In the genomic region with DNA sequence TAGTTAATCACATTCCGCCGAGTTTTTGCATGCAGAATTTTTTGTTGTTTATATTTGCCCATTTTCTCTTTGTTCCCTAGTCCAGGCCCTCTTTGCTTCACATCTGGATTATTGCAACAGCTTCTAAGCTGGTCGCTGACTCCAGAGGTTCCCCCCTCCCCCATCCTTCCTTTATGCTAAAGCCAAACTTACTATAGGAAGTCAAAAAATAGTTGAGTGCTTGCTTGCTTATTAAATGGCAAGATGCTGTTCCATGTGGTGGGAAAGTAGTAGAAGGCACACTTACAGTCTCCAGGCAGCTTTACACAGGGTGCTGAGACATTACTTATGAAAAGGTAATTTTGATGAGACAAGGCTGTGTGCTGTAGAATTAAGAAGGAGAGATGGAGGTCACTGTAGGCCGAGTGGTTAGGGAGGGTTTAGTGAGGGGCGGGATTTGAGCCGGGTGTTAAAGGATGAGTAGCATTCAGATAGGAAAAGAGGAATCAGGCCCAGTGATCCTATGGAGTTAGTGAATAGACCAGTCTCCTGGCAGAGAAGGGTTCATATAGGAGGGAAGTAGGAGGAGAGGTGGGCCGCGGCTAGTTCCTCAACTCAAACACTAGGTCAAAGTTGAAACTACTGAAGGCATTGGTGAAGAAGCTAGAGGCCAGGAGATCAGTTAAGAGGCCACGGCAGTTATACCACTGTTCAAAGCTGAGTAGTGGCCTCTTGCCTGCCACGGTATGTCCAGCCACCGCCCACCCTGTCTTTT, we compare ENCODE assay signal across 8 cellular contexts. TPM values are rescaled to one million over a fixed set of nuclear protein-coding genes. Genes with fewer than 3 reads are reported as not detected.
A peak's percentile ranks its signal among the peaks of the same experiment; 100 is the strongest.
DNase-seq lines count a peak whose midpoint lies in the region; ATAC-seq, FAIRE-seq and TF ChIP-seq lines count a peak whose summit lies in the region.

No MANE protein-coding gene starts in this region.

- no peak overlapping the region for H2BK15ac ChIP-seq in H1 (ENCODE audit: low read length)

- H3K56ac ChIP-seq in H1 (replicated peaks; ENCODE audit: insufficient read length, low read depth, low read length), result no peak overlapping the region

- H3K9me2 ChIP-seq in PC-9 (ENCODE audit: insufficient read depth), result no peaks in the 10 kb centered on the region

- peak overlapping the region; percentile 6 for H3K4ac ChIP-seq in H1 (replicated peaks; ENCODE audit: insufficient read length, low read depth, low read length)

- TF ChIP-seq RAD21 in H1 (IDR thresholded peaks at IDR 0.05 in 1 of 2, conservative IDR thresholded peaks at IDR 0.05 in 1 of 2; ENCODE audit: low read depth in 2 of 2, low read length in 2 of 2), result no peak

- no peak overlapping the region for H3K27ac ChIP-seq in PC-9
- H3K27ac ChIP-seq in H1 (ENCODE audit: low read depth, low read length), result no peak overlapping the region
- H3K27ac ChIP-seq in neural progenitor cell, result no peak overlapping the region

- H3K27ac Mint-ChIP-seq in neural progenitor cell, result peak overlapping the region; percentile 10

- FAIRE-seq in H1 (lab: Jason Lieb, UNC), result no peak

- peak overlapping the region; percentile 33 for H3K18ac ChIP-seq in H1 (ENCODE audit: extremely low read depth, low read length)

- no peak for TF ChIP-seq EP300 in H1 (IDR thresholded peaks at IDR 0.05; ENCODE audit: borderline replicate concordance in 1 of 2, low read depth in 2 of 2, low read length in 2 of 2)

- H2AK5ac ChIP-seq in H1 (ENCODE audit: low read depth, low read length), result no peak overlapping the region

- no peak overlapping the region for H2BK20ac ChIP-seq in H1 (ENCODE audit: low read length)

- H3K9me3 Mint-ChIP-seq in neural progenitor cell, result no peaks in the 10 kb centered on the region

- DNase-seq in GM06990 (ENCODE audit: extremely low read depth, insufficient read length) (no peak), PC-9 (no peak), H1 (ENCODE audit: low read depth in 1 of 2, low spot score in 2 of 2) (no peak), neural progenitor cell (ENCODE audit: low spot score) (peak; percentile 44), DMS 273 treated with DMSO at 0.1 percent for 48 hours (lab: John Stamatoyannopoulos, UW) (no peak), HuH-7.5 (ENCODE audit: low spot score) (no peak)

- peaks cover 4% of the 10 kb centered on the region for H3K36me3 Mint-ChIP-seq in neural progenitor cell

- H3F3A ChIP-seq in PC-9 (ENCODE audit: insufficient read depth, low read depth) (peaks cover 5% of the 10 kb centered on the region; the same call in 1 of the 2 replicates), neural progenitor cell (ENCODE audit: low read depth) (peaks cover 31% of the 10 kb centered on the region)

- H3K36me3 ChIP-seq in GM06990 (ENCODE audit: control insufficient read depth, insufficient read depth, low read length), result peaks cover 2% of the 10 kb centered on the region
- H3K36me3 ChIP-seq in PC-9 (ENCODE audit: low read depth), result no peaks in the 10 kb centered on the region
- peaks cover 0 to 16% (median 1%) of the 10 kb centered on the region in 4 experiments; a peak in 1 of 8 replicates for H3K36me3 ChIP-seq in H1 (ENCODE audit: control insufficient read depth in 2 of 4, insufficient read depth in 4 of 4, low read length in 3 of 4)
- H3K36me3 ChIP-seq in neural progenitor cell, result no peaks in the 10 kb centered on the region

- H3K4me3 Mint-ChIP-seq in neural progenitor cell, result peak overlapping the region; percentile 89

- H3K79me2 ChIP-seq in PC-9 (ENCODE audit: low read depth), result peaks cover 30% of the 10 kb centered on the region
- H3K79me2 ChIP-seq in H1 (ENCODE audit: control insufficient read depth in 1 of 2, insufficient read depth in 2 of 2, low read length in 2 of 2), result peaks cover 6 to 48% of the 10 kb centered on the region in 2 experiments
- peaks cover 60% of the 10 kb centered on the region for H3K79me2 ChIP-seq in neural progenitor cell (ENCODE audit: low read depth)

- no peak overlapping the region for H4K91ac ChIP-seq in H1 (replicated peaks; ENCODE audit: insufficient read length, low read length)

- CTCF ChIA-PET in PC-9 (lab: Charles Lee) (interaction anchor here (0.5 kb wide), 1 partner anchor 677 kb away, joined by 5 read pairs; no protein-coding TSS in a partner anchor), H1 (lab: Charles Lee; ENCODE audit: partially characterized antibody) (interaction anchor here (1.1 to 1.2 kb wide), 2 partner anchors 26 to 69 kb away, joined by 3 to 4 read pairs; no protein-coding TSS in a partner anchor)

- no peak overlapping the region for H2BK120ac ChIP-seq in H1 (replicated peaks; ENCODE audit: low read depth, low read length)

- H4K5ac ChIP-seq in H1 (ENCODE audit: insufficient read length, low read depth, low read length), result no peak overlapping the region

- H3K9ac ChIP-seq in H1 (replicated peaks in 1 of 4; ENCODE audit: extremely low read depth in 1 of 4, low read depth in 3 of 4, low read length in 3 of 4) (peak overlapping the region in 1 of 4 experiments; percentile 35; a peak in 1 of 7 replicates), neural progenitor cell (no peak overlapping the region)

- H4K20me1 ChIP-seq in PC-9 (ENCODE audit: insufficient read depth) (peaks cover 9% of the 10 kb centered on the region), H1 (replicated peaks in 1 of 2; ENCODE audit: control insufficient read depth in 1 of 2, insufficient read depth in 2 of 2, low read length in 2 of 2) (peaks cover 0 to 7% of the 10 kb centered on the region in 2 experiments), neural progenitor cell (ENCODE audit: low read depth) (peaks cover 40% of the 10 kb centered on the region)

- H2BK5ac ChIP-seq in H1 (ENCODE audit: low read depth, low read length), result no peak overlapping the region

- 50% methylated on average over 11 of the region's 11 CpGs; no CpG with 5 or more reads in 1 of the 2 experiments for WGBS in H1 (ENCODE audit: extremely low coverage in 1 of 2, insufficient coverage in 1 of 2, insufficient read length in 1 of 2, insufficient replicate concordance in 2 of 2, low coverage in 1 of 2, low lambda C conversion rate in 2 of 2, missing lambda C conversion rate in 1 of 2), 2 experiments

- TSS peak; percentile 25 for BruUV-seq in PC-9 (replicated peaks; lab: Mats Ljungman, UMichigan)

- H3K23me2 ChIP-seq in H1 (ENCODE audit: low read depth, low read length), result peaks cover 4% of the 10 kb centered on the region; the same call in 1 of the 2 replicates

- H3K4me1 ChIP-seq in PC-9 (replicated peaks; ENCODE audit: insufficient read depth) (peaks cover 15% of the 10 kb centered on the region), H1 (replicated peaks in 1 of 4; ENCODE audit: control insufficient read depth in 3 of 4, insufficient read depth in 4 of 4, low read length in 3 of 4) (peaks cover 5 to 17% (median 7%) of the 10 kb centered on the region in 4 experiments; a peak in 6 of 7 replicates), neural progenitor cell (peaks cover 14% of the 10 kb centered on the region)

- H3K9me3 ChIP-seq in PC-9 (ENCODE audit: insufficient read depth, low read depth) (no peaks in the 10 kb centered on the region), H1 (ENCODE audit: insufficient read depth in 2 of 2, low read depth in 1 of 2, low read length in 1 of 2) (no peaks in the 10 kb centered on the region), neural progenitor cell (ENCODE audit: low read depth) (no peaks in the 10 kb centered on the region)

- H2AFZ ChIP-seq in PC-9 (no peak overlapping the region), H1 (ENCODE audit: low read length) (no peak overlapping the region), neural progenitor cell (replicated peaks) (no peak overlapping the region)

- TF ChIP-seq CTCF in GM06990 (IDR thresholded peaks at IDR 0.05; ENCODE audit: insufficient read depth, low read length, poor library complexity, severe bottlenecking), result no peak
- TF ChIP-seq CTCF in PC-9 (conservative IDR thresholded peaks at IDR 0.05), result no peak
- no peak for TF ChIP-seq CTCF in H1 (IDR thresholded peaks at IDR 0.05; ENCODE audit: control extremely low read depth in 1 of 3, insufficient read depth in 1 of 3, low read depth in 1 of 3, low read length in 3 of 3)
- TF ChIP-seq CTCF in neural progenitor cell (IDR thresholded peaks at IDR 0.05), result no peak

- H4K8ac ChIP-seq in H1 (ENCODE audit: extremely low read depth, insufficient read depth, low read length), result no peak overlapping the region

- intact Hi-C loops in PC-9 (cut with micrococcal nuclease; ENCODE audit: unreplicated experiment), result loop anchor here (2.0 kb wide), 1 partner anchor 53 kb away; a partner anchor contains a TSS

- no peak for ATAC-seq in HG02623 (IDR thresholded peaks at IDR 0.05; ENCODE audit: unreplicated experiment)
- no peak for ATAC-seq in HG02759 (IDR thresholded peaks at IDR 0.05; ENCODE audit: unreplicated experiment)

- peak overlapping the region; percentile 78 for H3K4me3 ChIP-seq in GM06990 (replicated peaks; ENCODE audit: low read depth, low read length)
- peak overlapping the region; percentile 75; the same call in 1 of the 2 replicates for H3K4me3 ChIP-seq in PC-9
- peak overlapping the region; percentile 48 to 85 (median 74); a peak in 7 of 8 replicates for H3K4me3 ChIP-seq in H1 (ENCODE audit: extremely low read depth in 1 of 4, insufficient read depth in 2 of 4, low read depth in 3 of 4, low read length in 4 of 4)
- peak overlapping the region; percentile 97 for H3K4me3 ChIP-seq in neural progenitor cell

- no peak overlapping the region for H3K23ac ChIP-seq in H1 (ENCODE audit: insufficient read length)

- no peak for TF ChIP-seq POLR2A in H1 (IDR thresholded peaks at IDR 0.05; ENCODE audit: control extremely low read depth in 1 of 2, low read depth in 2 of 2, low read length in 2 of 2)

- peaks cover 12% of the 10 kb centered on the region for H3K79me1 ChIP-seq in H1 (ENCODE audit: low read depth, low read length)

- H3K27me3 ChIP-seq in GM06990 (replicated peaks; ENCODE audit: control insufficient read depth, insufficient read depth, low read length) (peaks cover 2% of the 10 kb centered on the region; the same call in 1 of the 2 replicates), PC-9 (ENCODE audit: insufficient read depth, low read depth) (no peaks in the 10 kb centered on the region), H1 (replicated peaks in 1 of 4; ENCODE audit: control insufficient read depth in 3 of 4, extremely low read depth in 1 of 4, insufficient read depth in 3 of 4, low read length in 3 of 4) (no peaks in the 10 kb centered on the region; a peak in 2 of 7 replicates), neural progenitor cell (peaks cover 15% of the 10 kb centered on the region)

- POLR2A ChIA-PET in PC-9 (lab: Charles Lee; ENCODE audit: unreplicated experiment) (interaction anchor here (0.6 kb wide), 1 partner anchor 512 kb away, joined by 4 read pairs; no protein-coding TSS in a partner anchor), H1 (lab: Charles Lee; ENCODE audit: partially characterized antibody) (interaction anchor here (1.1 to 1.2 kb wide), 2 partner anchors 16 to 25 kb away, joined by 3 read pairs; no protein-coding TSS in a partner anchor)

- H2BK12ac ChIP-seq in H1 (ENCODE audit: low read depth, low read length), result no peak overlapping the region

- H3K4me1 Mint-ChIP-seq in neural progenitor cell, result peaks cover 28% of the 10 kb centered on the region

- peaks cover 12% of the 10 kb centered on the region for H3K27me3 Mint-ChIP-seq in neural progenitor cell (ENCODE audit: insufficient read depth, low read depth)

- H3K4me2 ChIP-seq in PC-9 (peak overlapping the region; percentile 93), H1 (ENCODE audit: insufficient read depth in 1 of 2, low read depth in 2 of 2, low read length in 2 of 2) (peak overlapping the region; percentile 85 to 92), neural progenitor cell (peak overlapping the region; percentile 84)

- H3K14ac ChIP-seq in H1 (ENCODE audit: insufficient read length), result no peak overlapping the region

RNA-seq across cellular contexts. Expression of a gene that starts 1.4 kb away (rescaled TPM):
- total RNA-seq in PC-9 (2021), result 8.2 and 9.0 TPM in 2 replicates
- total RNA-seq in H1 (2021; fragmentation: NEBNext Ultra II Directional; extraction: Animal tissue kit (Norgen Biotek cat#: 25700)), result 15.9 and 16.9 TPM in 2 replicates
- 5.5 and 8.2 TPM in 2 replicates for polyA plus RNA-seq in H1 (2011; rRNA removed)
- polyA plus RNA-seq in H1 (2011; cell fraction: cytosol; rRNA removed), result 8.3 TPM
- polyA plus RNA-seq in H1 (2011; cell fraction: nucleus; rRNA removed), result 5.7 TPM
- 6.0 to 9.3 TPM (median 7.7 TPM) in 4 replicates for polyA plus RNA-seq in H1 (2012, experiment 1 of 2)
- polyA plus RNA-seq in H1 (2012, experiment 2 of 2), result 0.72 TPM
- polyA plus RNA-seq in H1 (2013, experiment 1 of 2), result 7.2 TPM
- polyA plus RNA-seq in H1 (2013, experiment 2 of 2), result 7.2 TPM
- polyA minus RNA-seq in H1 (2011; rRNA and poly(A)+ RNA removed), result 25.7 and 26.0 TPM in 2 replicates
- 12.2 TPM for polyA minus RNA-seq in H1 (2011; cell fraction: cytosol; rRNA and poly(A)+ RNA removed)
- 13.6 TPM for polyA minus RNA-seq in H1 (2011; cell fraction: nucleus; rRNA and poly(A)+ RNA removed)
- 17.4 and 21.9 TPM in 2 replicates for total RNA-seq in neural progenitor cell (ENCODE audit: low replicate concordance)

RNA-seq across cellular contexts. Expression of a gene that starts 52.7 kb away (rescaled TPM):
- total RNA-seq in PC-9 (2021), result 23.3 and 25.8 TPM in 2 replicates
- 22.9 and 23.5 TPM in 2 replicates for total RNA-seq in H1 (2021; fragmentation: NEBNext Ultra II Directional; extraction: Animal tissue kit (Norgen Biotek cat#: 25700))
- polyA plus RNA-seq in H1 (2011; rRNA removed), result 20.0 and 33.6 TPM in 2 replicates
- 22.3 TPM for polyA plus RNA-seq in H1 (2011; cell fraction: cytosol; rRNA removed)
- 60.4 TPM for polyA plus RNA-seq in H1 (2011; cell fraction: nucleus; rRNA removed)
- 17.1 to 18.7 TPM (median 18.3 TPM) in 4 replicates for polyA plus RNA-seq in H1 (2012, experiment 1 of 2)
- polyA plus RNA-seq in H1 (2012, experiment 2 of 2), result 8.8 TPM
- polyA plus RNA-seq in H1 (2013, experiment 1 of 2), result 13.6 TPM
- 12.3 TPM for polyA plus RNA-seq in H1 (2013, experiment 2 of 2)
- 36.4 and 39.3 TPM in 2 replicates for polyA minus RNA-seq in H1 (2011; rRNA and poly(A)+ RNA removed)
- polyA minus RNA-seq in H1 (2011; cell fraction: cytosol; rRNA and poly(A)+ RNA removed), result 14.5 TPM
- 58.2 TPM for polyA minus RNA-seq in H1 (2011; cell fraction: nucleus; rRNA and poly(A)+ RNA removed)
- 21.3 and 30.7 TPM in 2 replicates for total RNA-seq in neural progenitor cell (ENCODE audit: low replicate concordance)

RNA-seq across cellular contexts. Expression of a gene that starts 57.0 kb away (rescaled TPM):
- total RNA-seq in PC-9 (2021), result 12.1 and 18.4 TPM in 2 replicates
- 16.7 and 18.7 TPM in 2 replicates for total RNA-seq in H1 (2021; fragmentation: NEBNext Ultra II Directional; extraction: Animal tissue kit (Norgen Biotek cat#: 25700))
- 3.0 and 4.1 TPM in 2 replicates for polyA plus RNA-seq in H1 (2011; rRNA removed)
- 5.2 TPM for polyA plus RNA-seq in H1 (2011; cell fraction: cytosol; rRNA removed)
- 4.8 TPM for polyA plus RNA-seq in H1 (2011; cell fraction: nucleus; rRNA removed)
- 4.3 to 11.6 TPM (median 6.5 TPM) in 4 replicates for polyA plus RNA-seq in H1 (2012, experiment 1 of 2)
- 0.50 TPM for polyA plus RNA-seq in H1 (2012, experiment 2 of 2)
- polyA plus RNA-seq in H1 (2013, experiment 1 of 2), result 5.5 TPM
- polyA plus RNA-seq in H1 (2013, experiment 2 of 2), result 5.8 TPM
- polyA minus RNA-seq in H1 (2011; rRNA and poly(A)+ RNA removed), result 34.8 and 43.6 TPM in 2 replicates
- 4.9 TPM for polyA minus RNA-seq in H1 (2011; cell fraction: cytosol; rRNA and poly(A)+ RNA removed)
- polyA minus RNA-seq in H1 (2011; cell fraction: nucleus; rRNA and poly(A)+ RNA removed), result 4.6 TPM
- total RNA-seq in neural progenitor cell (ENCODE audit: low replicate concordance), result 9.3 and 10.0 TPM in 2 replicates
